ENCODE assay signal across 8 cellular contexts in genomic region chr12:6493580-6494350, GRCh38. TPM values are rescaled to one million over a fixed set of nuclear protein-coding genes. Genes with fewer than 3 reads are reported as not detected.
DNase-seq lines count a peak whose midpoint lies in the region; TF ChIP-seq lines count a peak whose summit lies in the region.

TSS of gene NCAPD2 (plus strand) at chr12:6494102. CDS start at chr12:6495099, 997 bp downstream.

- TF ChIP-seq CTCF in neural cell (IDR thresholded peaks at IDR 0.05; ENCODE audit: poor library complexity, severe bottlenecking): peak; percentile 40
- peak in 4 of 7 experiments; percentile 18 to 65 (median 44) for TF ChIP-seq CTCF in stomach (IDR thresholded peaks at IDR 0.05)

- no peak for TF ChIP-seq POLR2A in stomach (IDR thresholded peaks at IDR 0.05)

- peak within 1 kb of the TSS; percentile 89 for H3K4me3 ChIP-seq in H7 (ENCODE audit: insufficient read depth, low read depth, low read length)
- peak within 1 kb of the TSS; percentile 93 for H3K4me3 ChIP-seq in neural cell (ENCODE audit: low read length)
- H3K4me3 ChIP-seq in stomach: peak within 1 kb of the TSS; percentile 66 to 94 (median 79)

- no peaks in the 10 kb centered on the region for H3K4me1 ChIP-seq in ES-I3 (ENCODE audit: insufficient read depth, low read length)
- peaks cover 22 to 41% (median 29%) of the 10 kb centered on the region in 4 donors for H3K4me1 ChIP-seq in stomach

- TF ChIP-seq EP300 in neural cell (conservative IDR thresholded peaks at IDR 0.05; ENCODE audit: poor library complexity, severe bottlenecking): peak; percentile 6
- no peak for TF ChIP-seq EP300 in stomach (IDR thresholded peaks at IDR 0.05)

- whole genome bisulfite sequencing in stomach, 5 donors: 0 to 1% (median 0%) methylated on average over 23 to 54 of the region's 54 CpGs

- peaks cover 32% of the 10 kb centered on the region for H3K79me2 ChIP-seq in neural cell (replicated peaks; ENCODE audit: insufficient read depth, low read length)

- H3K9me2 ChIP-seq in neural cell (ENCODE audit: insufficient read depth, low read length): no peaks in the 10 kb centered on the region

- H3K9me3 ChIP-seq in ES-I3 (ENCODE audit: control insufficient read depth, insufficient read depth, low read length): no peaks in the 10 kb centered on the region
- H3K9me3 ChIP-seq in neural cell (ENCODE audit: low read length): no peaks in the 10 kb centered on the region
- no peaks in the 10 kb centered on the region for H3K9me3 ChIP-seq in stomach

- H3K27ac ChIP-seq in neural cell (ENCODE audit: low read length) (peak within 1 kb of the TSS; percentile 84), stomach (peak within 1 kb of the TSS; percentile 93 to 98 (median 95))

- peak within 1 kb of the TSS; percentile 89 for H3K4me2 ChIP-seq in neural cell (ENCODE audit: low read length)

- no peaks in the 10 kb centered on the region for H3F3A ChIP-seq in neural cell (ENCODE audit: insufficient read depth, low read length, poor library complexity, severe bottlenecking)

- DNase-seq in H7 (peak; percentile 99), M059J (ENCODE audit: low read depth) (peak; percentile 96), SHP77 (lab: John Stamatoyannopoulos, UW) (peak; percentile 76 to 87), fibroblast of the conjunctiva (ENCODE audit: low read depth) (peak; percentile 92), stomach (peak; percentile 95)
- peak; percentile 98 for DNase-seq in activated effector memory CD4-positive, alpha-beta T cell treated with anti-CD3 and anti-CD28 coated beads, Interleukin-2, amount 50 U/mL, for 16 hours

- H4K20me1 ChIP-seq in neural cell (ENCODE audit: insufficient read depth): no peaks in the 10 kb centered on the region

- no peak for TF ChIP-seq RAD21 in neural cell (conservative IDR thresholded peaks at IDR 0.05)

- H3K27me3 ChIP-seq in H7 (ENCODE audit: control insufficient read depth, insufficient read depth, low read length): no peaks in the 10 kb centered on the region
- no peaks in the 10 kb centered on the region for H3K27me3 ChIP-seq in neural cell (ENCODE audit: insufficient read depth, low read depth, low read length)
- no peaks in the 10 kb centered on the region for H3K27me3 ChIP-seq in stomach

- intact Hi-C loops in stomach (cut with DNase I; ENCODE audit: low total_unique reads): no loop called here

- H3K36me3 ChIP-seq in ES-I3 (ENCODE audit: insufficient read depth, low read length): peaks cover 21% of the 10 kb centered on the region
- peaks cover 23% of the 10 kb centered on the region for H3K36me3 ChIP-seq in H7 (replicated peaks; ENCODE audit: control insufficient read depth, insufficient read depth, low read length)
- H3K36me3 ChIP-seq in neural cell (ENCODE audit: insufficient read depth, low read length): no peaks in the 10 kb centered on the region
- H3K36me3 ChIP-seq in stomach: peaks cover 4 to 52% (median 44%) of the 10 kb centered on the region in 4 donors

- peak within 1 kb of the TSS; percentile 43 for H2AFZ ChIP-seq in neural cell (ENCODE audit: low read depth, low read length)

- H3K9ac ChIP-seq in ES-I3 (ENCODE audit: low read depth, low read length): peak within 1 kb of the TSS; percentile 83
- peak within 1 kb of the TSS; percentile 69 for H3K9ac ChIP-seq in neural cell (ENCODE audit: low read length)

TF ChIP-seq in neural cell, 6 proteins besides CTCF, POLR2A, EP300 and RAD21:
- TF ChIP-seq TAF1 (IDR thresholded peaks at IDR 0.05; ENCODE audit: low read depth) (no peak), MXI1 (conservative IDR thresholded peaks at IDR 0.05; ENCODE audit: poor library complexity, severe bottlenecking) (peak; percentile 98)

RNA-seq across cellular contexts. Expression of gene NCAPD2, which starts in this region (rescaled TPM):
- 104 and 113 TPM in 2 replicates for total RNA-seq in H7 (2014; rRNA removed; shearing (Covaris generic))
- total RNA-seq in M059J (2014; rRNA removed; shearing (Covaris generic)): 61.8 and 117 TPM in 2 replicates
- 4.5 and 5.6 TPM in 2 replicates for polyA plus RNA-seq in neural cell
- polyA minus RNA-seq in neural cell: 12.2 and 14.7 TPM in 2 replicates
- total RNA-seq in stomach: 100 to 1,000 TPM in 1 of 5 donors, 10 to 100 TPM in 4; 15.4 to 105 (median 17.9) TPM
- 10 to 100 TPM in 1 of 3 donors, 1 to 10 TPM in 2; 8.3 to 18.3 (median 9.7) TPM for polyA plus RNA-seq in stomach

Comparison
In these comparisons a context has a peak if more than half of its experiments do, and no peak if none do; other contexts are left out.
1. Peak in every context shown above with its lines: DNase-seq, H3K4me3 ChIP-seq and H3K27ac ChIP-seq.